In genomic region chr6:82761674-82762345, GRCh38 we compare ENCODE assay signal across 29 cellular contexts.
DNase-seq lines count a peak whose midpoint lies in the region; ATAC-seq and TF ChIP-seq lines count a peak whose summit lies in the region.
"Had no signal": no experiment of that assay in that cellular context is flagged by ENCODE, and none has a peak within 500 bp of the region (broad histone marks: within the 10 kb centered on the region; RNA-seq: fewer than 3 reads in every experiment).

No MANE protein-coding gene starts in this region.

- peaks cover 3% of the 10 kb centered on the region for H3K9me3 Mint-ChIP-seq in CD8-positive, alpha-beta T cell
- H3K9me3 Mint-ChIP-seq: activated T-helper 2 cell treated with anti-CD3 and anti-CD28 coated beads, Interferon-gamma antibody, Interleukin-2, Interleukin-4, amounts not matched to agents 10 μg/mL and 5 μg/mL and 100 μg/mL, durations not matched to agents 14 hours and 24 hours and 36 hours had no signal

- peak; percentile 24 for DNase-seq in GM23248
- peak; percentile 46 for DNase-seq in OCI-M1 (lab: John Stamatoyannopoulos, UW)
- DNase-seq in fibroblast of the aortic adventitia (ENCODE audit: low read depth), result peak; percentile 22
- DNase-seq in CD8-positive, alpha-beta T cell, result no peak
- no peak for DNase-seq in RKO (ENCODE audit: low spot score)
- no peak for DNase-seq in stimulated activated naive CD8-positive, alpha-beta T cell treated with anti-CD3 and anti-CD28 coated beads, Interleukin-15, Interleukin-2, amounts not matched to agents 100 U/mL and 50 U/mL, for 24 hours
- no peak for DNase-seq in HPDE6-E6E7 (ENCODE audit: extremely low spot score)
- DNase-seq: activated B cell treated with CpG ODN at 0.5 μM for 24 hours; activated CD4-positive, alpha-beta T cell treated with anti-CD3 and anti-CD28 coated beads, Interleukin-2, amount 50 U/mL, for 4 hours; aorta; BE2C; DMS79 treated with DMSO at 0.1 percent for 48 hours; dorsolateral prefrontal cortex; head of caudate nucleus; Kasumi-1; NCI-H2107; NCI-H446; NCI-H82; stomach; transverse colon had no signal

- WGBS in GM23248 (ENCODE audit: low coverage in 1 of 2, low lambda C conversion rate in 2 of 2, missing lambda C conversion rate in 2 of 2), 2 experiments, result 81 to 85% methylated on average over 2 of the region's 2 CpGs

- H3K27ac ChIP-seq in ACC112 (ENCODE audit: low read depth, low read length) (peak overlapping the region; percentile 72), GM23248 (no peak overlapping the region)
- H3K27ac ChIP-seq in CD8-positive, alpha-beta T cell (ENCODE audit: low read depth, low read length), result no peak overlapping the region
- H3K27ac ChIP-seq: A549, dorsolateral prefrontal cortex, prostate gland, stomach, transverse colon had no signal

- in situ Hi-C loops in GM23248 (cut with MboI), result no loop called here

- H3K9me3 ChIP-seq in GM23248 (ENCODE audit: low read depth), result no peaks in the 10 kb centered on the region
- H3K9me3 ChIP-seq in CD8-positive, alpha-beta T cell (ENCODE audit: low read length), result no peaks in the 10 kb centered on the region
- H3K9me3 ChIP-seq: A549, BE2C, prostate gland, stomach, transverse colon had no signal

- ATAC-seq in CD8-positive, alpha-beta T cell, result no peak
- no peak for ATAC-seq in stimulated activated naive CD8-positive, alpha-beta T cell treated with anti-CD3 and anti-CD28 coated beads, Interleukin-15, Interleukin-2, amounts not matched to agents 100 U/mL and 50 U/mL, for 24 hours
- ATAC-seq: A549; activated naive CD4-positive, alpha-beta T cell treated with anti-CD3 and anti-CD28 coated beads, Interleukin-2, amount 50 U/mL, for 72 hours; GM12878 had no signal

- CTCF ChIA-PET in CD8-positive, alpha-beta T cell (lab: Charles Lee), result no interaction called here

- no peaks in the 10 kb centered on the region for H3F3A ChIP-seq in GM23248 (ENCODE audit: insufficient read depth)

- no peak for TF ChIP-seq CTCF in fibroblast of the aortic adventitia (IDR thresholded peaks at IDR 0.05; ENCODE audit: insufficient read depth, low read length)
- TF ChIP-seq CTCF in CD8-positive, alpha-beta T cell (IDR thresholded peaks at IDR 0.05), result no peak

- H3K27ac Mint-ChIP-seq in CD8-positive, alpha-beta T cell, result no peak overlapping the region
- H3K27ac Mint-ChIP-seq: activated B cell treated with CpG ODN at 0.5 μM for 24 hours; activated naive CD4-positive, alpha-beta T cell treated with anti-CD3 and anti-CD28 coated beads, Interleukin-2, amount 50 U/mL, for 72 hours; activated T-helper 2 cell treated with anti-CD3 and anti-CD28 coated beads, Interferon-gamma antibody, Interleukin-2, Interleukin-4, amounts not matched to agents 10 μg/mL and 5 μg/mL and 100 μg/mL, durations not matched to agents 14 hours and 24 hours and 36 hours had no signal

- H3K4me1 ChIP-seq in ACC112 (ENCODE audit: control insufficient read depth, insufficient read depth, low read length, unreplicated experiment) (peaks cover 10% of the 10 kb centered on the region), GM23248 (ENCODE audit: insufficient read depth) (0 out of 2 replicates have a peak, but pooled peaks cover 8% of the 10 kb centered on the region)
- H3K4me1 ChIP-seq in CD8-positive, alpha-beta T cell (ENCODE audit: insufficient read depth, low read length), result no peaks in the 10 kb centered on the region
- H3K4me1 ChIP-seq: A549, BE2C, prostate gland, stomach, transverse colon had no signal

- no peaks in the 10 kb centered on the region for H3K27me3 ChIP-seq in ACC112 (ENCODE audit: insufficient read depth, low read length)
- H3K27me3 ChIP-seq in GM23248 (replicated peaks; ENCODE audit: insufficient read depth), result no peaks in the 10 kb centered on the region
- H3K27me3 ChIP-seq in CD8-positive, alpha-beta T cell (ENCODE audit: insufficient read depth, low read length), result no peaks in the 10 kb centered on the region
- H3K27me3 ChIP-seq: BE2C, dorsolateral prefrontal cortex, stomach, transverse colon had no signal

- no peak overlapping the region for H3K4me2 ChIP-seq in GM23248 (ENCODE audit: unreplicated experiment)
- H3K4me2 ChIP-seq: A549 had no signal

- H3K36me3 ChIP-seq in ACC112 (ENCODE audit: insufficient read depth, low read length) (no peaks in the 10 kb centered on the region), GM23248 (ENCODE audit: low read depth) (no peaks in the 10 kb centered on the region)
- H3K36me3 ChIP-seq in CD8-positive, alpha-beta T cell (ENCODE audit: insufficient read depth, low read length), result no peaks in the 10 kb centered on the region
- H3K36me3 ChIP-seq: BE2C, prostate gland, stomach, transverse colon had no signal

- intact Hi-C loops in CD8-positive, alpha-beta T cell (cut with DNase I, micrococcal nuclease), result no loop called here

- H3K4me3 Mint-ChIP-seq in CD8-positive, alpha-beta T cell, result no peak overlapping the region
- H3K4me3 Mint-ChIP-seq: activated B cell treated with CpG ODN at 0.5 μM for 24 hours; central memory CD8-positive, alpha-beta T cell; neural crest cell had no signal

- no peaks in the 10 kb centered on the region for H3K4me1 Mint-ChIP-seq in CD8-positive, alpha-beta T cell (ENCODE audit: low read depth)
- H3K4me1 Mint-ChIP-seq: activated B cell treated with CpG ODN at 0.5 μM for 24 hours; central memory CD8-positive, alpha-beta T cell; neural crest cell had no signal

- H4K20me1 ChIP-seq in GM23248 (ENCODE audit: insufficient read depth), result no peaks in the 10 kb centered on the region

- H3K4me3 ChIP-seq in ACC112 (ENCODE audit: low read depth, low read length) (peak overlapping the region; percentile 35), GM23248 (no peak overlapping the region), fibroblast of the aortic adventitia (ENCODE audit: low read depth, low read length) (no peak overlapping the region)
- H3K4me3 ChIP-seq in CD8-positive, alpha-beta T cell (ENCODE audit: low read depth, low read length), result no peak overlapping the region
- H3K4me3 ChIP-seq: A549, dorsolateral prefrontal cortex, GM12878, lung, prostate gland, stomach, transverse colon had no signal

- POLR2A ChIA-PET in CD8-positive, alpha-beta T cell (lab: Charles Lee), result no interaction called here

- no peak overlapping the region for H3K9ac ChIP-seq in GM23248

- H3K9me2 ChIP-seq in GM23248 (ENCODE audit: insufficient read depth), result no peaks in the 10 kb centered on the region

- peaks cover 3% of the 10 kb centered on the region for H3K27me3 Mint-ChIP-seq in CD8-positive, alpha-beta T cell (ENCODE audit: low read depth)

- H3K79me2 ChIP-seq in ACC112 (ENCODE audit: control insufficient read depth, insufficient read depth, low read length, unreplicated experiment), result no peaks in the 10 kb centered on the region
- no peaks in the 10 kb centered on the region for H3K79me2 ChIP-seq in GM23248 (ENCODE audit: insufficient read depth)

- H2AFZ ChIP-seq in ACC112 (ENCODE audit: low read length, unreplicated experiment), result peak overlapping the region; percentile 51
- H2AFZ ChIP-seq in GM23248, result no peak overlapping the region

- no peaks in the 10 kb centered on the region for H3K36me3 Mint-ChIP-seq in CD8-positive, alpha-beta T cell

Comparison
In these comparisons a context has a peak if more than half of its experiments do, and no peak if none do; other contexts are left out.
1. DNase-seq: peak in GM23248 (single experiment), OCI-M1 (single experiment) and fibroblast of the aortic adventitia (single experiment); none in CD8-positive, alpha-beta T cell (0 of 7), RKO (single experiment), stimulated activated naive CD8-positive, alpha-beta T cell treated with anti-CD3 and anti-CD28 coated beads, Interleukin-15, Interleukin-2, amounts not matched to agents 100 U/mL and 50 U/mL, for 24 hours (single experiment) and HPDE6-E6E7 (single experiment).